16 cellular contexts compared by ENCODE assay signal in the genomic region with DNA sequence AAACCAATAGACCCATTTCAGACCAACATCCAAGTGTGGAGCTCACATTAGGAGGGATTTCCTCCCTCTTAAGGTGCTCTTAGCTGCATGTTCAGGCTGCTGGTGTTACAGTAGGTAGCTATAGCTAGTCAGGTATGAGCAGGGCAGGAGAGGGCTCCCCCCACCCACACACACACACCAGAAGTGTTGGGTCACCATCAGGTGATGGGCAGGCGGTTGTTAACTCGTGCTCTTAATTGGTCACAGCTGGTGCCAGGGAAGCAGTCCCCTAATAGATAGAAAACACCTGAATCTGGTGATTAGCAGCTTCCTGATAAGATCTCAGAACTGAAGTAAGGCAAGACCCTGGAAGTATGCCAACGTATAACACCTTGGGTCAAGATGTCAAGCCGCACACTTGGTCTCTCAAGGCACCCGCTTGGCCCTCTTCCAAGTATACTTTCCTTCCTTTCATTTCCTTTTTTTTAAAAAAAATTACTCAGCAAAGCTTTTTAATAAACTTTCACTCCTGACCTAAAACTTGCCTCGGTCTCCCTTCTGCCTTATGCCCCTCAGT.
"Had no signal": no experiment of that assay in that cellular context is flagged by ENCODE, and none has a peak within 500 bp of the region (broad histone marks: within the 10 kb centered on the region; RNA-seq: fewer than 3 reads in every experiment).

No MANE protein-coding gene starts in this region.

- H3K9me3 ChIP-seq: esophagus squamous epithelium, left ventricle myocardium inferior, sigmoid colon had no signal

- H3K4me3 ChIP-seq: esophagus squamous epithelium, heart right ventricle, left ventricle myocardium inferior, sigmoid colon, stomach had no signal

- ATAC-seq: activated CD4-positive, CD25-positive, alpha-beta regulatory T cell treated with anti-CD3 and anti-CD28 coated beads, Interleukin-2, amount 50 U/mL, for 24 hours; heart right ventricle; stimulated activated effector memory CD8-positive, alpha-beta T cell treated with anti-CD3 and anti-CD28 coated beads, Interleukin-12 subunit alpha, Interleukin-12 subunit beta, amount 100 ng/mL, for 72 hours had no signal

- H3K27ac ChIP-seq: esophagus squamous epithelium, heart right ventricle, left ventricle myocardium inferior, sigmoid colon, stomach had no signal

- H3K36me3 ChIP-seq: esophagus squamous epithelium, heart right ventricle, left ventricle myocardium inferior, sigmoid colon, stomach had no signal

- H3K4me1 ChIP-seq: esophagus squamous epithelium, heart right ventricle, left ventricle myocardium inferior, sigmoid colon, stomach had no signal

- DNase-seq: activated CD4-positive, alpha-beta T cell treated with anti-CD3 and anti-CD28 coated beads, Interleukin-2, amount 50 U/mL, for 1 hour; activated CD8-positive, alpha-beta memory T cell treated with anti-CD3 and anti-CD28 coated beads, Interleukin-2, amount 50 U/mL, for 48 hours; activated gamma-delta T cell; activated T-cell treated with anti-CD3 and anti-CD28 coated beads, Interleukin-2, amount 50 U/mL, for 48 hours; effector memory CD4-positive, alpha-beta T cell; esophagus squamous epithelium; heart right ventricle; kidney glomerular epithelial cell; left ventricle myocardium inferior; occipital lobe; posterior cingulate gyrus; sigmoid colon; stimulated activated CD4-positive, alpha-beta T cell treated with anti-CD3 and anti-CD28 coated beads, Interleukin-4, amount 100 ng/mL, for 24 hours; stomach had no signal

- H3K27me3 ChIP-seq: esophagus squamous epithelium, heart right ventricle, sigmoid colon, stomach had no signal
